9 cellular contexts compared by ENCODE assay signal in genomic region chr13:28059214-28059613, GRCh38. TPM values are rescaled to one million over a fixed set of nuclear protein-coding genes. Genes with fewer than 3 reads are reported as not detected.
A peak's percentile ranks its signal among the peaks of the same experiment; 100 is the strongest.
DNase-seq lines count a peak whose midpoint lies in the region; ATAC-seq and TF ChIP-seq lines count a peak whose summit lies in the region.
"Had no signal": no experiment of that assay in that cellular context is flagged by ENCODE, and none has a peak within 500 bp of the region (broad histone marks: within the 10 kb centered on the region; RNA-seq: fewer than 3 reads in every experiment).

No MANE protein-coding gene starts in this region.

- peak; percentile 11 for DNase-seq in SHP77 treated with DMSO at 0.1 percent for 48 hours (lab: John Stamatoyannopoulos, UW)
- DNase-seq in SHP77 (lab: John Stamatoyannopoulos, UW): no peak
- peak; percentile 10 for DNase-seq in NCI-H524 treated with DMSO at 0.1 percent for 48 hours (lab: John Stamatoyannopoulos, UW)
- DNase-seq in activated T-cell treated with anti-CD3 and anti-CD28 coated beads for 48 hours (ENCODE audit: low read depth): peak; percentile 29
- DNase-seq in iPS DF 19.7 (ENCODE audit: low read depth, low spot score): peak; percentile 15
- peak; percentile 4 for DNase-seq in stimulated activated naive CD4-positive, alpha-beta T cell treated with Interleukin-2 at 50 U/mL for 16 hours (lab: John Stamatoyannopoulos, UW)
- no peak for DNase-seq in sigmoid colon

- H3K4me1 ChIP-seq in gastroesophageal sphincter: no peaks in the 10 kb centered on the region
- no peaks in the 10 kb centered on the region for H3K4me1 ChIP-seq in sigmoid colon

- H3K9me3 ChIP-seq in gastroesophageal sphincter (no peaks in the 10 kb centered on the region), sigmoid colon (no peaks in the 10 kb centered on the region)

- WGBS in gastroesophageal sphincter (ENCODE audit: low coverage in 1 of 2), 2 donors: 51 to 60% methylated on average over 5 to 6 of the region's 6 CpGs
- 42 to 56% methylated on average over 6 of the region's 6 CpGs for WGBS in sigmoid colon, 2 donors

- H3K27ac ChIP-seq in gastroesophageal sphincter (no peak overlapping the region), sigmoid colon (no peak overlapping the region)

- TF ChIP-seq EP300 in gastroesophageal sphincter (IDR thresholded peaks at IDR 0.05): no peak
- no peak for TF ChIP-seq EP300 in sigmoid colon (IDR thresholded peaks at IDR 0.05)

- TF ChIP-seq POLR2A in gastroesophageal sphincter (IDR thresholded peaks at IDR 0.05) (no peak), sigmoid colon (IDR thresholded peaks at IDR 0.05) (no peak)

- intact Hi-C loops in sigmoid colon (cut with DNase I): no loop called here

- H3K4me3 ChIP-seq in gastroesophageal sphincter: no peak overlapping the region
- no peak overlapping the region for H3K4me3 ChIP-seq in sigmoid colon

- H3K27me3 ChIP-seq in gastroesophageal sphincter: peaks cover 22% of the 10 kb centered on the region
- H3K27me3 ChIP-seq in sigmoid colon: no peaks in the 10 kb centered on the region

- H3K36me3 ChIP-seq in gastroesophageal sphincter (no peaks in the 10 kb centered on the region), sigmoid colon (no peaks in the 10 kb centered on the region)

- TF ChIP-seq CTCF in gastroesophageal sphincter (IDR thresholded peaks at IDR 0.05) (peak in 1 of 4 experiments; percentile 30), sigmoid colon (IDR thresholded peaks at IDR 0.05) (no peak)

- no peak for ATAC-seq in gastroesophageal sphincter

RNA-seq across cellular contexts. Expression of gene FLT3, which starts 41.2 kb away (rescaled TPM):
- total RNA-seq in gastroesophageal sphincter: 1 to 10 TPM in 1 of 4 donors, under 1 TPM in 3; 0.46 to 1.1 (median 0.62) TPM
- 1 to 10 TPM; 1.8 to 3.5 (median 2.1) TPM for total RNA-seq in sigmoid colon
- polyA plus RNA-seq in sigmoid colon: 1 to 10 TPM in 1 of 3 donors, under 1 TPM in 1, not detected in 1; 0.23 to 2.0 TPM
- total RNA-seq: activated naive CD4-positive, alpha-beta T cell treated with anti-CD3 and anti-CD28 coated beads, Interleukin-2, amount 50 U/mL, for 72 hours had no signal

Comparison
In these comparisons a context has a peak if more than half of its experiments do, and no peak if none do; other contexts are left out.
1. DNase-seq: peak in SHP77 treated with DMSO at 0.1 percent for 48 hours (single experiment), NCI-H524 treated with DMSO at 0.1 percent for 48 hours (single experiment), activated T-cell treated with anti-CD3 and anti-CD28 coated beads for 48 hours (single experiment), iPS DF 19.7 (single experiment) and stimulated activated naive CD4-positive, alpha-beta T cell treated with Interleukin-2 at 50 U/mL for 16 hours (single experiment); none in SHP77 (0 of 2) and sigmoid colon (single experiment).